ENCODE assay signal across 11 cellular contexts in the genomic region with DNA sequence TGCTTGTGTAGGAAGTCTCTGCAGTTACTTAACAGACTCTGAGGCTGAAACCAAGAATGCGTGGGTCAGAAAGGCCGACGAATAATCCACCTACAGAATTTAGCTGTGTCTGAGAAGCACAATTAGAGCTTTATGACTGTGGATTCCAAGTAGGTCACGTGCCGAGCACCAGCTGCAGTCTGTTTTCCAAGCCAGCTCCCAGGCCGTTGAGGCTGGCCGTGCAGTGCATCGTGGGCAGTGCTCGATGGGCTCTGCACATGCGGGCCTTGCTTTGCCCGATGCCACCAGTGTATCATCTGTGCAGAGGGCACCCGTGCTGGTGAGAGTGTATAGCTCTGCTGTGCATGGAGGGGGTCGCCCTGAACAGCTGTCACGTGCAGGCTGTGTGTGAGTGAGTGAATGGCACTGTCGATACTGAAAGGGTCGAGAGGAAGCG.
A peak's percentile ranks its signal among the peaks of the same experiment; 100 is the strongest.
DNase-seq lines count a peak whose midpoint lies in the region; ATAC-seq and FAIRE-seq lines count a peak whose summit lies in the region.
"Had no signal": no experiment of that assay in that cellular context is flagged by ENCODE, and none has a peak within 500 bp of the region (broad histone marks: within the 10 kb centered on the region; RNA-seq: fewer than 3 reads in every experiment).

No MANE protein-coding gene starts in this region.

- H3K27me3 Mint-ChIP-seq in activated T-cell treated with anti-CD3 and anti-CD28 coated beads, Interleukin-2, amount 50 U/mL, for 72 hours (ENCODE audit: low read depth) = peaks cover 33% of the 10 kb centered on the region

- in situ Hi-C loops in ACHN (cut with HindIII; ENCODE audit: low pct_ligation_motif_present, low pct_unique_long_range_greater_than_20kb, low sequenced_read_pairs) = no loop called here

- H3K4me3 Mint-ChIP-seq in activated T-cell treated with anti-CD3 and anti-CD28 coated beads, Interleukin-2, amount 50 U/mL, for 72 hours = peak overlapping the region in 1 of 2 donors; percentile 27

- FAIRE-seq in RCC 7860 (lab: Jason Lieb, UNC) = no peak

- H3K4me1 Mint-ChIP-seq in activated T-cell treated with anti-CD3 and anti-CD28 coated beads, Interleukin-2, amount 50 U/mL, for 72 hours (ENCODE audit: low read depth) = no peaks in the 10 kb centered on the region

- no peak overlapping the region for H3K27ac Mint-ChIP-seq in activated T-cell treated with anti-CD3 and anti-CD28 coated beads, Interleukin-2, amount 50 U/mL, for 72 hours

- no peaks in the 10 kb centered on the region for H3K9me3 Mint-ChIP-seq in activated T-cell treated with anti-CD3 and anti-CD28 coated beads, Interleukin-2, amount 50 U/mL, for 72 hours

- no peaks in the 10 kb centered on the region for H3K36me3 Mint-ChIP-seq in activated T-cell treated with anti-CD3 and anti-CD28 coated beads, Interleukin-2, amount 50 U/mL, for 72 hours (ENCODE audit: insufficient read depth in 2 of 2)

- ATAC-seq in activated T-cell treated with anti-CD3 and anti-CD28 coated beads, Interleukin-2, amount 50 U/mL, for 72 hours (replicated peaks in 1 of 2) = peak; percentile 36 to 64
- no peak for ATAC-seq in HG02798 (IDR thresholded peaks at IDR 0.05; ENCODE audit: poor library complexity, unreplicated experiment)

- peak; percentile 3 for DNase-seq in stimulated activated naive CD4-positive, alpha-beta T cell treated with Interleukin-2 at 50 U/mL for 16 hours (lab: John Stamatoyannopoulos, UW)
- no peak for DNase-seq in stimulated activated naive CD4-positive, alpha-beta T cell (lab: John Stamatoyannopoulos, UW)
- DNase-seq in activated T-cell treated with anti-CD3 and anti-CD28 coated beads, Interleukin-2, amount 50 U/mL, for 72 hours = peak in 1 of 2 donors; percentile 14
- DNase-seq in iris pigment epithelial cell (ENCODE audit: low read depth) (peak; percentile 81), ACHN (no peak), RCC 7860 (ENCODE audit: low spot score) (no peak), H4 (ENCODE audit: low spot score) (no peak)
- DNase-seq: DMS153; mammary epithelial cell; NK-92 treated with Interleukin-12 subunit alpha and Interleukin-12 subunit beta, amount 100 ng/mL, for 24 hours had no signal

Comparison
In these comparisons a context has a peak if more than half of its experiments do, and no peak if none do; other contexts are left out.
1. DNase-seq: peak in stimulated activated naive CD4-positive, alpha-beta T cell treated with Interleukin-2 at 50 U/mL for 16 hours (single experiment) and iris pigment epithelial cell (single experiment); none in stimulated activated naive CD4-positive, alpha-beta T cell (0 of 6), ACHN (single experiment), RCC 7860 (single experiment) and H4 (single experiment).